Comparison of ENCODE assay signal across 5 cellular contexts in genomic region chr19:30408734-30409301, GRCh38.
A peak's percentile ranks its signal among the peaks of the same experiment; 100 is the strongest.
TF ChIP-seq lines count a peak whose summit lies in the region.

No MANE protein-coding gene starts in this region.

TF ChIP-seq in A549, 52 proteins besides CTCF, POLR2A, EP300 and RAD21:
- no peak for TF ChIP-seq FOSB (CRISPR knock-in tag; IDR thresholded peaks at IDR 0.05)
- TF ChIP-seq HOXB13 (CRISPR knock-in tag; IDR thresholded peaks at IDR 0.05; ENCODE audit: low read depth), result no peak
- no peak for TF ChIP-seq HDAC2 (IDR thresholded peaks at IDR 0.05)
- no peak for TF ChIP-seq KDM5A (IDR thresholded peaks at IDR 0.05)

TF ChIP-seq in HEK293, 187 proteins besides CTCF, POLR2A, EP300 and RAD21 (continues in another document):
- TF ChIP-seq ZNF146 (tag by site-specific recombination; IDR thresholded peaks at IDR 0.05), result 0 out of 2 replicates have a peak, but pooled peaks have one; percentile 4
- no peak; the same call in 1 of the 2 replicates for TF ChIP-seq ZNF610 (tag by site-specific recombination; IDR thresholded peaks at IDR 0.05; ENCODE audit: borderline replicate concordance)
- TF ChIP-seq ZNF704 (tag by site-specific recombination; IDR thresholded peaks at IDR 0.05), result 0 out of 2 replicates have a peak, but pooled peaks have one; percentile 80
- no peak for TF ChIP-seq ZNF169 (tag by site-specific recombination; IDR thresholded peaks at IDR 0.05)
- TF ChIP-seq ZNF521 (tag by site-specific recombination; IDR thresholded peaks at IDR 0.05), result peak; percentile 76; the same call in 1 of the 2 replicates
- peak; percentile 100 for TF ChIP-seq ZNF366 (tag by site-specific recombination; conservative IDR thresholded peaks at IDR 0.05)
- no peak for TF ChIP-seq ZNF302 (tag by site-specific recombination; IDR thresholded peaks at IDR 0.05; ENCODE audit: low read depth)
- peak; percentile 68; the same call in 1 of the 2 replicates for TF ChIP-seq ZNF785 (tag by site-specific recombination; IDR thresholded peaks at IDR 0.05)
- TF ChIP-seq ZNF354C (tag by site-specific recombination; IDR thresholded peaks at IDR 0.05; ENCODE audit: borderline replicate concordance, low read depth), result 0 out of 2 replicates have a peak, but pooled peaks have one; percentile 11
- no peak for TF ChIP-seq ZNF112 (tag by site-specific recombination; IDR thresholded peaks at IDR 0.05)
- no peak for TF ChIP-seq ZNF639 (tag by site-specific recombination; IDR thresholded peaks at IDR 0.05)
- TF ChIP-seq ZNF423 (tag by site-specific recombination; IDR thresholded peaks at IDR 0.05), result no peak

TF ChIP-seq in IMR-90, 13 proteins besides CTCF, POLR2A, EP300 and RAD21:
- no peak for TF ChIP-seq RFX5 (IDR thresholded peaks at IDR 0.05; ENCODE audit: low read depth, low read length)
- no peak for TF ChIP-seq CHD1 (IDR thresholded peaks at IDR 0.05; ENCODE audit: low read depth, low read length)
- no peak for TF ChIP-seq MAZ (IDR thresholded peaks at IDR 0.05; ENCODE audit: borderline replicate concordance, low read depth, low read length)
- TF ChIP-seq USF2 (IDR thresholded peaks at IDR 0.05; ENCODE audit: low read depth, low read length), result no peak
- TF ChIP-seq ELK1 (IDR thresholded peaks at IDR 0.05; ENCODE audit: borderline replicate concordance, low read depth, low read length), result no peak
- TF ChIP-seq NFE2L2 (IDR thresholded peaks at IDR 0.05; ENCODE audit: low read depth, low read length), result no peak
- TF ChIP-seq BHLHE40 (IDR thresholded peaks at IDR 0.05; ENCODE audit: low read depth, low read length), result no peak
- TF ChIP-seq SMC3 (IDR thresholded peaks at IDR 0.05; ENCODE audit: low read depth, low read length), result no peak
- no peak for TF ChIP-seq RCOR1 (IDR thresholded peaks at IDR 0.05; ENCODE audit: insufficient replicate concordance, low read length)
- no peak for TF ChIP-seq MAFK (IDR thresholded peaks at IDR 0.05; ENCODE audit: low read depth, low read length)
- TF ChIP-seq FOS (IDR thresholded peaks at IDR 0.05; ENCODE audit: low read depth, low read length), result no peak
- TF ChIP-seq CEBPB (IDR thresholded peaks at IDR 0.05; ENCODE audit: low read depth, low read length), result no peak
- no peak for TF ChIP-seq MXI1 (IDR thresholded peaks at IDR 0.05; ENCODE audit: borderline replicate concordance, low read depth, low read length)

TF ChIP-seq in H1, 55 proteins besides CTCF, POLR2A, EP300 and RAD21 (continues in another document):
- no peak for TF ChIP-seq KDM4A (IDR thresholded peaks at IDR 0.05; ENCODE audit: low read depth, low read length, severe bottlenecking)
- no peak for TF ChIP-seq CHD7 (IDR thresholded peaks at IDR 0.05; ENCODE audit: insufficient replicate concordance, low read length)
- no peak for TF ChIP-seq RXRA (IDR thresholded peaks at IDR 0.05; ENCODE audit: insufficient read depth, low read depth, low read length)
- no peak for TF ChIP-seq SIRT6 (IDR thresholded peaks at IDR 0.05; ENCODE audit: low read length)
- TF ChIP-seq GABPA (IDR thresholded peaks at IDR 0.05; ENCODE audit: borderline replicate concordance, insufficient read depth, low read length), result no peak
- TF ChIP-seq EGR1 (IDR thresholded peaks at IDR 0.05; ENCODE audit: borderline replicate concordance, low read depth, low read length), result no peak
- no peak for TF ChIP-seq POU5F1 (IDR thresholded peaks at IDR 0.05; ENCODE audit: low read depth, low read length)
- TF ChIP-seq HDAC2 (IDR thresholded peaks at IDR 0.05; ENCODE audit: borderline replicate concordance in 1 of 2, low read depth in 2 of 2, low read length in 2 of 2), result no peak
- no peak for TF ChIP-seq BRCA1 (IDR thresholded peaks at IDR 0.05; ENCODE audit: low read depth, low read length)
- no peak for TF ChIP-seq SP1 (IDR thresholded peaks at IDR 0.05; ENCODE audit: low read depth, low read length)
- TF ChIP-seq SP2 (IDR thresholded peaks at IDR 0.05; ENCODE audit: low read length), result no peak

TF ChIP-seq in GM23338, 12 proteins besides CTCF, POLR2A, EP300 and RAD21:
- no peak for TF ChIP-seq ZNF114 (CRISPR knock-in tag; IDR thresholded peaks at IDR 0.05)
- TF ChIP-seq ZNF462 (CRISPR knock-in tag; IDR thresholded peaks at IDR 0.05), result no peak
- no peak for TF ChIP-seq CREB1 (CRISPR knock-in tag; IDR thresholded peaks at IDR 0.05; ENCODE audit: low read depth)
- TF ChIP-seq ZNF331 (CRISPR knock-in tag; IDR thresholded peaks at IDR 0.05; ENCODE audit: low read depth), result no peak
- no peak for TF ChIP-seq EZH2phosphoT487 (IDR thresholded peaks at IDR 0.05; ENCODE audit: unreplicated experiment)
- TF ChIP-seq ETS1 (IDR thresholded peaks at IDR 0.05), result no peak
- TF ChIP-seq POLR2AphosphoS5 (IDR thresholded peaks at IDR 0.05; ENCODE audit: low read depth), result no peak
- no peak for TF ChIP-seq NANOG (IDR thresholded peaks at IDR 0.05; ENCODE audit: borderline replicate concordance)
- no peak for TF ChIP-seq JUNB (IDR thresholded peaks at IDR 0.05; ENCODE audit: unreplicated experiment)
- no peak for TF ChIP-seq REST (IDR thresholded peaks at IDR 0.05; ENCODE audit: unreplicated experiment)
- TF ChIP-seq STAT1 (IDR thresholded peaks at IDR 0.05; ENCODE audit: unreplicated experiment), result no peak
- no peak for TF ChIP-seq EZH2 (IDR thresholded peaks at IDR 0.05; ENCODE audit: low read depth, unreplicated experiment)
